ENCODE assay signal across 5 cellular contexts in genomic region chr7:129313282-129313681, GRCh38.
"Had no signal": no experiment of that assay in that cellular context is flagged by ENCODE, and none has a peak within 500 bp of the region (broad histone marks: within the 10 kb centered on the region; RNA-seq: fewer than 3 reads in every experiment).

No MANE protein-coding gene starts in this region.

- H3K4me3 Mint-ChIP-seq: GM23338, H9 had no signal

- DNase-seq: H9, HCEC 1CT, IMR-90 had no signal

- ATAC-seq: GM23338, K562 had no signal

- H3K27ac Mint-ChIP-seq: GM23338, H9 had no signal

- H3K9me3 Mint-ChIP-seq: GM23338, H9 had no signal

- H2AFZ ChIP-seq: GM23338 had no signal

- H3K4me2 ChIP-seq: GM23338 had no signal

- H3K4me3 ChIP-seq: GM23338, K562 had no signal
